1 cellular context compared by ENCODE assay signal in genomic region chr3:52210550-52211046, GRCh38.
TF ChIP-seq lines count a peak whose summit lies in the region.

No MANE protein-coding gene starts in this region.

TF ChIP-seq in SK-N-SH, 30 proteins besides CTCF, POLR2A, EP300 and RAD21 (continued from another document):
- TF ChIP-seq ZBTB33 (IDR thresholded peaks at IDR 0.05; ENCODE audit: borderline replicate concordance, low read depth), result no peak
TF ChIP-seq in SK-N-SH: peak in this region for 0.
